8 cellular contexts compared by ENCODE assay signal in genomic region chr16:84585886-84586285, GRCh38. TPM values are rescaled to one million over a fixed set of nuclear protein-coding genes. Genes with fewer than 3 reads are reported as not detected.
A peak's percentile ranks its signal among the peaks of the same experiment; 100 is the strongest.
DNase-seq lines count a peak whose midpoint lies in the region; ATAC-seq and TF ChIP-seq lines count a peak whose summit lies in the region.

No MANE protein-coding gene starts in this region.

- no peak overlapping the region for H3K4me3 ChIP-seq in mucosa of descending colon

- no peaks in the 10 kb centered on the region for H3K9me3 ChIP-seq in mucosa of descending colon

- no peaks in the 10 kb centered on the region for H3K36me3 ChIP-seq in mucosa of descending colon (ENCODE audit: low read depth)

- intact Hi-C loops in mucosa of descending colon (cut with DNase I, micrococcal nuclease), result no loop called here

- peak; percentile 69 for ATAC-seq in GM19023 (IDR thresholded peaks at IDR 0.05; ENCODE audit: unreplicated experiment)
- ATAC-seq in HG02852 (IDR thresholded peaks at IDR 0.05; ENCODE audit: unreplicated experiment), result peak; percentile 81
- ATAC-seq in SK-N-SH treated with all-trans-retinoic acid at 6 μM for 48 hours, result peak; percentile 46
- ATAC-seq in mucosa of descending colon, result peak; percentile 47

- no peaks in the 10 kb centered on the region for H3K4me1 ChIP-seq in mucosa of descending colon (ENCODE audit: low read depth)

- TF ChIP-seq CTCF in mucosa of descending colon (IDR thresholded peaks at IDR 0.05), result no peak

- DNase-seq in mucosa of descending colon, result peak in 1 of 3 donors; percentile 46
- no peak for DNase-seq in T1000 (lab: John Stamatoyannopoulos, UW)
- no peak for DNase-seq in SIG-M5 treated with dmso at 0.1 percent for 504 hours (lab: John Stamatoyannopoulos, UW; ENCODE audit: unreplicated experiment)
- DNase-seq in activated T-cell treated with anti-CD3 and anti-CD28 coated beads, Interleukin-2, amount 50 U/mL, for 48 hours, result no peak
- DNase-seq in SW480 (ENCODE audit: low spot score), result no peak

TF ChIP-seq in SK-N-SH treated with all-trans-retinoic acid at 6 μM for 48 hours, 23 proteins besides CTCF, POLR2A, EP300 and RAD21:
- TF ChIP-seq CSDC2 (CRISPR knock-in tag; IDR thresholded peaks at IDR 0.05) (no peak), ZFP30 (CRISPR knock-in tag; IDR thresholded peaks at IDR 0.05) (no peak), BACH2 (CRISPR knock-in tag; IDR thresholded peaks at IDR 0.05; ENCODE audit: borderline replicate concordance) (no peak), ZNF8 (CRISPR knock-in tag; IDR thresholded peaks at IDR 0.05) (no peak), ZC3H10 (CRISPR knock-in tag; IDR thresholded peaks at IDR 0.05) (no peak), ISL1 (CRISPR knock-in tag; IDR thresholded peaks at IDR 0.05) (no peak), TSHZ2 (CRISPR knock-in tag; IDR thresholded peaks at IDR 0.05) (no peak), TCF4 (CRISPR knock-in tag; IDR thresholded peaks at IDR 0.05; ENCODE audit: borderline replicate concordance) (no peak), CREB5 (CRISPR knock-in tag; IDR thresholded peaks at IDR 0.05; ENCODE audit: low read depth) (no peak), ZFP3 (CRISPR knock-in tag; IDR thresholded peaks at IDR 0.05) (no peak), ESRRG (CRISPR knock-in tag; IDR thresholded peaks at IDR 0.05) (no peak)

RNA-seq across cellular contexts. Expression of gene COTL1, which starts 32.0 kb away (rescaled TPM):
- total RNA-seq in mucosa of descending colon, result 100 to 1,000 TPM in 1 of 3 donors, 10 to 100 TPM in 2; 52.8 to 120 (median 56.8) TPM
